Comparison of ENCODE assay signal across 28 cellular contexts in genomic region chr17:50739098-50739497, GRCh38. TPM values are rescaled to one million over a fixed set of nuclear protein-coding genes. Genes with fewer than 3 reads are reported as not detected.
DNase-seq lines count a peak whose midpoint lies in the region; ATAC-seq and TF ChIP-seq lines count a peak whose summit lies in the region.
"Had no signal": no experiment of that assay in that cellular context is flagged by ENCODE, and none has a peak within 500 bp of the region (broad histone marks: within the 10 kb centered on the region; RNA-seq: fewer than 3 reads in every experiment).

No MANE protein-coding gene starts in this region.

- in situ Hi-C loops in GM23248 (cut with MboI), result no loop called here

- peak overlapping the region; percentile 17; the same call in 1 of the 2 replicates for H3K27ac ChIP-seq in GM23248
- peak overlapping the region; percentile 63 for H3K27ac ChIP-seq in angular gyrus (ENCODE audit: low read depth, low read length)
- H3K27ac ChIP-seq in naive thymus-derived CD4-positive, alpha-beta T cell (ENCODE audit: low read depth, low read length), result no peak overlapping the region
- H3K27ac ChIP-seq: ascending aorta, lower lobe of right lung, prostate gland had no signal

- CTCF ChIA-PET in activated CD8-positive, alpha-beta T cell treated with anti-CD3 and anti-CD28 coated beads for 36 hours (lab: Charles Lee), result interaction anchor here (0.7 to 1.2 kb wide), 3 partner anchors 11 to 41 kb away, joined by 3 read pairs; no protein-coding TSS in a partner anchor
- CTCF ChIA-PET in activated CD8-positive, alpha-beta T cell treated with anti-CD3 and anti-CD28 coated beads, Interleukin-2, amount 10 ng/mL, durations not matched to agents 7 days and 5 days (lab: Charles Lee), result interaction anchor here (1.3 kb wide), 2 partner anchors 19 to 45 kb away, joined by 3 read pairs; no protein-coding TSS in a partner anchor
- CTCF ChIA-PET in naive thymus-derived CD4-positive, alpha-beta T cell (lab: Charles Lee), result no interaction called here

- no peak overlapping the region for H3K9ac ChIP-seq in GM23248

- H3K36me3 Mint-ChIP-seq in activated CD8-positive, alpha-beta T cell treated with anti-CD3 and anti-CD28 coated beads for 36 hours (ENCODE audit: low read depth), result peaks cover 58% of the 10 kb centered on the region
- H3K36me3 Mint-ChIP-seq in activated CD8-positive, alpha-beta T cell treated with anti-CD3 and anti-CD28 coated beads, Interleukin-2, amount 10 ng/mL, durations not matched to agents 7 days and 5 days (ENCODE audit: low read depth), result peaks cover 58% of the 10 kb centered on the region
- peaks cover 0 to 57% (median 31%) of the 10 kb centered on the region in 5 donors for H3K36me3 Mint-ChIP-seq in naive thymus-derived CD4-positive, alpha-beta T cell
- peaks cover 40% of the 10 kb centered on the region for H3K36me3 Mint-ChIP-seq in osteocyte (ENCODE audit: unreplicated experiment)

- H3K27ac Mint-ChIP-seq in activated CD8-positive, alpha-beta T cell treated with anti-CD3 and anti-CD28 coated beads for 36 hours, result peak overlapping the region; percentile 71
- no peak overlapping the region for H3K27ac Mint-ChIP-seq in activated CD8-positive, alpha-beta T cell treated with anti-CD3 and anti-CD28 coated beads, Interleukin-2, amount 10 ng/mL, durations not matched to agents 7 days and 5 days
- peak overlapping the region in 7 of 9 donors; percentile 21 to 61 (median 38) for H3K27ac Mint-ChIP-seq in naive thymus-derived CD4-positive, alpha-beta T cell
- no peak overlapping the region for H3K27ac Mint-ChIP-seq in osteocyte (ENCODE audit: unreplicated experiment)
- H3K27ac Mint-ChIP-seq: activated B cell treated with CpG ODN at 0.5 μM for 24 hours had no signal

- WGBS in GM23248 (ENCODE audit: low coverage in 1 of 2, low lambda C conversion rate in 2 of 2, missing lambda C conversion rate in 2 of 2), 2 experiments, result 54 to 60% methylated on average over 2 of the region's 2 CpGs

- POLR2A ChIA-PET in activated CD8-positive, alpha-beta T cell treated with anti-CD3 and anti-CD28 coated beads for 36 hours (lab: Charles Lee), result interaction anchor here (0.9 to 1.8 kb wide), 2 partner anchors 10 to 13 kb away, joined by 3 to 7 read pairs; no protein-coding TSS in a partner anchor
- POLR2A ChIA-PET in activated CD8-positive, alpha-beta T cell treated with anti-CD3 and anti-CD28 coated beads, Interleukin-2, amount 10 ng/mL, durations not matched to agents 7 days and 5 days (lab: Charles Lee), result no interaction called here
- POLR2A ChIA-PET in naive thymus-derived CD4-positive, alpha-beta T cell (lab: Charles Lee), result no interaction called here

- H3K9me3 Mint-ChIP-seq in activated CD8-positive, alpha-beta T cell treated with anti-CD3 and anti-CD28 coated beads for 36 hours, result no peaks in the 10 kb centered on the region
- no peaks in the 10 kb centered on the region for H3K9me3 Mint-ChIP-seq in activated CD8-positive, alpha-beta T cell treated with anti-CD3 and anti-CD28 coated beads, Interleukin-2, amount 10 ng/mL, durations not matched to agents 7 days and 5 days (ENCODE audit: insufficient read depth)
- no peaks in the 10 kb centered on the region for H3K9me3 Mint-ChIP-seq in naive thymus-derived CD4-positive, alpha-beta T cell
- H3K9me3 Mint-ChIP-seq in osteocyte (ENCODE audit: unreplicated experiment), result no peaks in the 10 kb centered on the region
- H3K9me3 Mint-ChIP-seq: activated B cell treated with CpG ODN at 0.5 μM for 24 hours had no signal

- H3K9me3 ChIP-seq in GM23248 (ENCODE audit: low read depth), result no peaks in the 10 kb centered on the region
- no peaks in the 10 kb centered on the region for H3K9me3 ChIP-seq in naive thymus-derived CD4-positive, alpha-beta T cell (ENCODE audit: control insufficient read depth in 2 of 3, low read length in 3 of 3)
- H3K9me3 ChIP-seq: ascending aorta, lower lobe of right lung, mucosa of descending colon, prostate gland had no signal

- no peak overlapping the region for H3K4me3 Mint-ChIP-seq in activated CD8-positive, alpha-beta T cell treated with anti-CD3 and anti-CD28 coated beads for 36 hours
- H3K4me3 Mint-ChIP-seq in activated CD8-positive, alpha-beta T cell treated with anti-CD3 and anti-CD28 coated beads, Interleukin-2, amount 10 ng/mL, durations not matched to agents 7 days and 5 days, result no peak overlapping the region
- H3K4me3 Mint-ChIP-seq in naive thymus-derived CD4-positive, alpha-beta T cell, result no peak overlapping the region
- H3K4me3 Mint-ChIP-seq in osteocyte (ENCODE audit: unreplicated experiment), result no peak overlapping the region
- H3K4me3 Mint-ChIP-seq: activated B cell treated with CpG ODN at 0.5 μM for 24 hours had no signal

- no peak for TF ChIP-seq CTCF in activated CD8-positive, alpha-beta T cell treated with anti-CD3 and anti-CD28 coated beads for 36 hours (IDR thresholded peaks at IDR 0.05)
- no peak for TF ChIP-seq CTCF in osteocyte (IDR thresholded peaks at IDR 0.05)

- peaks cover 7% of the 10 kb centered on the region for H3K4me1 ChIP-seq in GM23248 (ENCODE audit: insufficient read depth)
- peaks cover 0 to 5% of the 10 kb centered on the region in 2 donors for H3K4me1 ChIP-seq in naive thymus-derived CD4-positive, alpha-beta T cell (ENCODE audit: control insufficient read depth in 2 of 2, insufficient read depth in 2 of 2, low read length in 2 of 2)
- H3K4me1 ChIP-seq: lower lobe of right lung, prostate gland had no signal

- DNase-seq in activated CD8-positive, alpha-beta T cell treated with anti-CD3 and anti-CD28 coated beads for 36 hours, result no peak
- no peak for DNase-seq in activated CD8-positive, alpha-beta T cell treated with anti-CD3 and anti-CD28 coated beads, Interleukin-2, amount 10 ng/mL, durations not matched to agents 7 days and 5 days
- DNase-seq in GM23248 (no peak), osteocyte (ENCODE audit: extremely low spot score, unreplicated experiment) (no peak), NCI-H748 treated with DMSO at 0.1 percent for 48 hours (lab: John Stamatoyannopoulos, UW) (no peak), NCI-H2196 (lab: John Stamatoyannopoulos, UW; ENCODE audit: unreplicated experiment) (no peak)
- no peak for DNase-seq in naive thymus-derived CD4-positive, alpha-beta T cell
- DNase-seq: activated B cell treated with CpG ODN at 0.5 μM for 24 hours; activated effector memory CD4-positive, alpha-beta T cell treated with Interleukin-2 at 50 U/mL for 16 hours; effector CD4-positive, alpha-beta T cell; erythroblast; GF-D8; head of caudate nucleus; lower lobe of right lung; mucosa of descending colon; NCI-H1417; NCI-H2081; NCI-H345; NCI-H82; SHP77; T1000 had no signal

- H3K4me2 ChIP-seq in GM23248 (ENCODE audit: unreplicated experiment), result no peak overlapping the region

- H3K79me2 ChIP-seq in GM23248 (ENCODE audit: insufficient read depth), result peaks cover 100% of the 10 kb centered on the region

- peaks cover 62% of the 10 kb centered on the region for H3K36me3 ChIP-seq in GM23248 (ENCODE audit: low read depth)
- H3K36me3 ChIP-seq in naive thymus-derived CD4-positive, alpha-beta T cell (ENCODE audit: control insufficient read depth in 2 of 3, insufficient read depth in 3 of 3, low read length in 3 of 3), result peaks cover 22 to 68% (median 24%) of the 10 kb centered on the region in 3 experiments

- H3K4me3 ChIP-seq in GM23248, result no peak overlapping the region
- no peak overlapping the region for H3K4me3 ChIP-seq in naive thymus-derived CD4-positive, alpha-beta T cell (ENCODE audit: low read length)
- H3K4me3 ChIP-seq: ascending aorta, lower lobe of right lung, mucosa of descending colon, prostate gland had no signal

- H3K9me2 ChIP-seq in GM23248 (ENCODE audit: insufficient read depth), result no peaks in the 10 kb centered on the region

- intact Hi-C loops in activated CD8-positive, alpha-beta T cell treated with anti-CD3 and anti-CD28 coated beads for 36 hours (cut with micrococcal nuclease), result no loop called here
- intact Hi-C loops in naive thymus-derived CD4-positive, alpha-beta T cell (cut with micrococcal nuclease), result no loop called here

- no peak for ATAC-seq in activated CD8-positive, alpha-beta T cell treated with anti-CD3 and anti-CD28 coated beads for 36 hours
- ATAC-seq in activated CD8-positive, alpha-beta T cell treated with anti-CD3 and anti-CD28 coated beads, Interleukin-2, amount 10 ng/mL, durations not matched to agents 7 days and 5 days, result no peak
- ATAC-seq in naive thymus-derived CD4-positive, alpha-beta T cell, result no peak
- ATAC-seq: lower lobe of right lung, mucosa of descending colon had no signal

- no peak overlapping the region for H2AFZ ChIP-seq in GM23248

- peaks cover 46% of the 10 kb centered on the region for H3K4me1 Mint-ChIP-seq in activated CD8-positive, alpha-beta T cell treated with anti-CD3 and anti-CD28 coated beads for 36 hours (ENCODE audit: low read depth)
- peaks cover 21% of the 10 kb centered on the region for H3K4me1 Mint-ChIP-seq in activated CD8-positive, alpha-beta T cell treated with anti-CD3 and anti-CD28 coated beads, Interleukin-2, amount 10 ng/mL, durations not matched to agents 7 days and 5 days (ENCODE audit: low read depth)
- H3K4me1 Mint-ChIP-seq in naive thymus-derived CD4-positive, alpha-beta T cell, result peaks cover 21 to 48% (median 40%) of the 10 kb centered on the region in 7 donors
- peaks cover 17% of the 10 kb centered on the region for H3K4me1 Mint-ChIP-seq in osteocyte (ENCODE audit: unreplicated experiment)

- no peaks in the 10 kb centered on the region for H3K27me3 Mint-ChIP-seq in activated CD8-positive, alpha-beta T cell treated with anti-CD3 and anti-CD28 coated beads for 36 hours
- no peaks in the 10 kb centered on the region for H3K27me3 Mint-ChIP-seq in activated CD8-positive, alpha-beta T cell treated with anti-CD3 and anti-CD28 coated beads, Interleukin-2, amount 10 ng/mL, durations not matched to agents 7 days and 5 days (ENCODE audit: low read depth)
- H3K27me3 Mint-ChIP-seq in naive thymus-derived CD4-positive, alpha-beta T cell, result no peaks in the 10 kb centered on the region
- H3K27me3 Mint-ChIP-seq in osteocyte (ENCODE audit: unreplicated experiment), result no peaks in the 10 kb centered on the region
- H3K27me3 Mint-ChIP-seq: activated B cell treated with CpG ODN at 0.5 μM for 24 hours had no signal

- peaks cover 14% of the 10 kb centered on the region; the same call in 1 of the 2 replicates for H4K20me1 ChIP-seq in GM23248 (ENCODE audit: insufficient read depth)

- no peaks in the 10 kb centered on the region for H3K27me3 ChIP-seq in GM23248 (replicated peaks; ENCODE audit: insufficient read depth)
- H3K27me3 ChIP-seq in naive thymus-derived CD4-positive, alpha-beta T cell (ENCODE audit: control insufficient read depth in 2 of 2, insufficient read depth in 2 of 2, low read length in 2 of 2), result no peaks in the 10 kb centered on the region
- H3K27me3 ChIP-seq: ascending aorta had no signal

- H3F3A ChIP-seq in GM23248 (ENCODE audit: insufficient read depth), result peaks cover 8% of the 10 kb centered on the region; the same call in 1 of the 2 replicates

RNA-seq across cellular contexts. Expression of gene LUC7L3, which starts 19.7 kb away (rescaled TPM):
- 100 to 1,000 TPM; 148 to 160 TPM for total RNA-seq in activated CD8-positive, alpha-beta T cell treated with anti-CD3 and anti-CD28 coated beads for 36 hours
- total RNA-seq in activated CD8-positive, alpha-beta T cell treated with anti-CD3 and anti-CD28 coated beads, Interleukin-2, amount 10 ng/mL, durations not matched to agents 7 days and 5 days, result 100 to 1,000 TPM; 112 to 116 TPM
- total RNA-seq in GM23248 (2014; rRNA removed; shearing (Covaris generic)), result 57.5 and 59.1 TPM in 2 replicates
- 100 and 138 TPM in 2 replicates for polyA plus RNA-seq in GM23248 (2016; fragmentation: Nextera tagmentation; extraction: Ambion mirVana)
- total RNA-seq in naive thymus-derived CD4-positive, alpha-beta T cell, result 100 to 1,000 TPM; 131 to 331 (median 149) TPM
- polyA plus RNA-seq in naive thymus-derived CD4-positive, alpha-beta T cell, result 10 to 100 TPM; 41.8 to 65.3 TPM
- 86.1 and 105 TPM in 2 replicates for total RNA-seq in osteocyte

RNA-seq across cellular contexts. Expression of gene ANKRD40CL, which starts 28.2 kb away (rescaled TPM):
- not detected for total RNA-seq in activated CD8-positive, alpha-beta T cell treated with anti-CD3 and anti-CD28 coated beads for 36 hours
- total RNA-seq in activated CD8-positive, alpha-beta T cell treated with anti-CD3 and anti-CD28 coated beads, Interleukin-2, amount 10 ng/mL, durations not matched to agents 7 days and 5 days, result not detected
- not detected in 2 replicates for total RNA-seq in GM23248 (2014; rRNA removed; shearing (Covaris generic))
- polyA plus RNA-seq in GM23248 (2016; fragmentation: Nextera tagmentation; extraction: Ambion mirVana), result not detected in 2 replicates
- not detected for total RNA-seq in naive thymus-derived CD4-positive, alpha-beta T cell
- polyA plus RNA-seq in naive thymus-derived CD4-positive, alpha-beta T cell, result not detected
- not detected in 2 replicates for total RNA-seq in osteocyte
- total RNA-seq: ascending aorta, fibroblast of villous mesenchyme, kidney epithelial cell, lower lobe of right lung, M059J, prostate gland, urinary bladder had no signal
- polyA plus RNA-seq: urinary bladder had no signal

RNA-seq across cellular contexts. Expression of gene ANKRD40, which starts 31.4 kb away (rescaled TPM):
- total RNA-seq in activated CD8-positive, alpha-beta T cell treated with anti-CD3 and anti-CD28 coated beads for 36 hours, result 10 to 100 TPM; 26.3 to 27.3 TPM
- 10 to 100 TPM; 28.9 to 31.2 TPM for total RNA-seq in activated CD8-positive, alpha-beta T cell treated with anti-CD3 and anti-CD28 coated beads, Interleukin-2, amount 10 ng/mL, durations not matched to agents 7 days and 5 days
- 35.5 and 36.5 TPM in 2 replicates for total RNA-seq in GM23248 (2014; rRNA removed; shearing (Covaris generic))
- 20.1 and 20.2 TPM in 2 replicates for polyA plus RNA-seq in GM23248 (2016; fragmentation: Nextera tagmentation; extraction: Ambion mirVana)
- total RNA-seq in naive thymus-derived CD4-positive, alpha-beta T cell, result 10 to 100 TPM; 27.4 to 37.2 (median 33.4) TPM
- 1 to 10 TPM; 3.6 to 5.7 TPM for polyA plus RNA-seq in naive thymus-derived CD4-positive, alpha-beta T cell
- 38.4 and 41.1 TPM in 2 replicates for total RNA-seq in osteocyte

Comparison
In these comparisons a context has a peak if more than half of its experiments do, and no peak if none do; other contexts are left out.
1. H3K27ac Mint-ChIP-seq: peak in activated CD8-positive, alpha-beta T cell treated with anti-CD3 and anti-CD28 coated beads for 36 hours (single experiment) and naive thymus-derived CD4-positive, alpha-beta T cell (7 of 9); none in activated CD8-positive, alpha-beta T cell treated with anti-CD3 and anti-CD28 coated beads, Interleukin-2, amount 10 ng/mL, durations not matched to agents 7 days and 5 days (single experiment) and osteocyte (single experiment).